In genomic region chr15:85704720-85705119, GRCh38 we compare ENCODE assay signal across 10 cellular contexts.
DNase-seq lines count a peak whose midpoint lies in the region; ATAC-seq and TF ChIP-seq lines count a peak whose summit lies in the region.
"Had no signal": no experiment of that assay in that cellular context is flagged by ENCODE, and none has a peak within 500 bp of the region (broad histone marks: within the 10 kb centered on the region; RNA-seq: fewer than 3 reads in every experiment).

No MANE protein-coding gene starts in this region.

- intact Hi-C loops in activated naive CD4-positive, alpha-beta T cell treated with anti-CD3 and anti-CD28 coated beads for 36 hours (cut with micrococcal nuclease) = loop anchor here (1.0 to 10.0 kb wide), 4 partner anchors 162 to 967 kb away; partner anchors contain the start of gene PDE8A
- intact Hi-C loops in naive thymus-derived CD4-positive, alpha-beta T cell (cut with micrococcal nuclease) = loop anchor here (5.0 to 10.0 kb wide), 5 partner anchors 217 to 970 kb away; no protein-coding TSS in a partner anchor
- intact Hi-C loops in upper lobe of right lung (cut with DNase I) = no loop called here

- peak overlapping the region; percentile 64 for H3K27ac ChIP-seq in naive thymus-derived CD4-positive, alpha-beta T cell (ENCODE audit: low read depth, low read length)
- peak overlapping the region; percentile 73 for H3K27ac ChIP-seq in upper lobe of right lung
- H3K27ac ChIP-seq: BLaER1 had no signal

- H3K9me3 Mint-ChIP-seq in activated naive CD4-positive, alpha-beta T cell treated with anti-CD3 and anti-CD28 coated beads for 36 hours = no peaks in the 10 kb centered on the region
- H3K9me3 Mint-ChIP-seq in central memory CD8-positive, alpha-beta T cell = no peaks in the 10 kb centered on the region
- H3K9me3 Mint-ChIP-seq in naive thymus-derived CD4-positive, alpha-beta T cell = no peaks in the 10 kb centered on the region

- H3K36me3 ChIP-seq in naive thymus-derived CD4-positive, alpha-beta T cell (ENCODE audit: control insufficient read depth in 2 of 3, insufficient read depth in 3 of 3, low read length in 3 of 3) = peaks cover 0 to 8% (median 8%) of the 10 kb centered on the region in 3 experiments
- H3K36me3 ChIP-seq in upper lobe of right lung = peaks cover 45% of the 10 kb centered on the region

- peaks cover 85% of the 10 kb centered on the region for H3K4me1 Mint-ChIP-seq in activated naive CD4-positive, alpha-beta T cell treated with anti-CD3 and anti-CD28 coated beads for 36 hours (ENCODE audit: low read depth)
- H3K4me1 Mint-ChIP-seq in central memory CD8-positive, alpha-beta T cell = peaks cover 82% of the 10 kb centered on the region
- H3K4me1 Mint-ChIP-seq in naive thymus-derived CD4-positive, alpha-beta T cell = peaks cover 58 to 97% (median 91%) of the 10 kb centered on the region in 7 donors

- H3K27me3 Mint-ChIP-seq in activated naive CD4-positive, alpha-beta T cell treated with anti-CD3 and anti-CD28 coated beads for 36 hours (ENCODE audit: low read depth) = no peaks in the 10 kb centered on the region
- no peaks in the 10 kb centered on the region for H3K27me3 Mint-ChIP-seq in central memory CD8-positive, alpha-beta T cell
- H3K27me3 Mint-ChIP-seq in naive thymus-derived CD4-positive, alpha-beta T cell = no peaks in the 10 kb centered on the region

- POLR2A ChIA-PET in naive thymus-derived CD4-positive, alpha-beta T cell (lab: Charles Lee) = interaction anchor here (0.7 to 3.9 kb wide), 2 partner anchors 14 to 103 kb away, joined by 3 to 50 read pairs; no protein-coding TSS in a partner anchor

- H3K27ac Mint-ChIP-seq in activated naive CD4-positive, alpha-beta T cell treated with anti-CD3 and anti-CD28 coated beads for 36 hours = peak overlapping the region; percentile 95
- peak overlapping the region; percentile 98 for H3K27ac Mint-ChIP-seq in central memory CD8-positive, alpha-beta T cell (ENCODE audit: low read depth)
- peak overlapping the region; percentile 86 to 98 (median 95) for H3K27ac Mint-ChIP-seq in naive thymus-derived CD4-positive, alpha-beta T cell

- H3K4me3 Mint-ChIP-seq in activated naive CD4-positive, alpha-beta T cell treated with anti-CD3 and anti-CD28 coated beads for 36 hours = peak overlapping the region; percentile 58
- peak overlapping the region; percentile 81 for H3K4me3 Mint-ChIP-seq in central memory CD8-positive, alpha-beta T cell
- H3K4me3 Mint-ChIP-seq in naive thymus-derived CD4-positive, alpha-beta T cell = peak overlapping the region in 9 of 10 donors; percentile 45 to 89 (median 75)

- H3K27me3 ChIP-seq in naive thymus-derived CD4-positive, alpha-beta T cell (ENCODE audit: control insufficient read depth in 2 of 2, insufficient read depth in 2 of 2, low read length in 2 of 2) = no peaks in the 10 kb centered on the region
- H3K27me3 ChIP-seq in upper lobe of right lung = no peaks in the 10 kb centered on the region
- H3K27me3 ChIP-seq: adrenal gland, BLaER1 had no signal

- H3K4me3 ChIP-seq in naive thymus-derived CD4-positive, alpha-beta T cell (ENCODE audit: low read length) = peak overlapping the region; percentile 31
- H3K4me3 ChIP-seq in upper lobe of right lung = no peak overlapping the region
- H3K4me3 ChIP-seq: adrenal gland, BLaER1 had no signal

- ATAC-seq in central memory CD8-positive, alpha-beta T cell (replicated peaks; ENCODE audit: extremely low read depth, poor library complexity, severe bottlenecking) = no peak
- no peak for ATAC-seq in naive thymus-derived CD4-positive, alpha-beta T cell
- ATAC-seq in upper lobe of right lung = peak; percentile 55

- peaks cover 68 to 77% of the 10 kb centered on the region in 2 donors for H3K4me1 ChIP-seq in naive thymus-derived CD4-positive, alpha-beta T cell (ENCODE audit: control insufficient read depth in 2 of 2, insufficient read depth in 2 of 2, low read length in 2 of 2)
- H3K4me1 ChIP-seq in upper lobe of right lung = peaks cover 70% of the 10 kb centered on the region

- no peak for TF ChIP-seq CTCF in upper lobe of right lung (IDR thresholded peaks at IDR 0.05)

- H3K9me3 ChIP-seq in naive thymus-derived CD4-positive, alpha-beta T cell (ENCODE audit: control insufficient read depth in 2 of 3, low read length in 3 of 3) = no peaks in the 10 kb centered on the region
- no peaks in the 10 kb centered on the region for H3K9me3 ChIP-seq in upper lobe of right lung
- H3K9me3 ChIP-seq: adrenal gland, BLaER1 had no signal

- H3K36me3 Mint-ChIP-seq in activated naive CD4-positive, alpha-beta T cell treated with anti-CD3 and anti-CD28 coated beads for 36 hours (ENCODE audit: low read depth) = peaks cover 24% of the 10 kb centered on the region
- H3K36me3 Mint-ChIP-seq in central memory CD8-positive, alpha-beta T cell (ENCODE audit: insufficient read depth) = peaks cover 55% of the 10 kb centered on the region
- peaks cover 4 to 31% (median 15%) of the 10 kb centered on the region in 5 donors for H3K36me3 Mint-ChIP-seq in naive thymus-derived CD4-positive, alpha-beta T cell

- DNase-seq in activated naive CD4-positive, alpha-beta T cell treated with anti-CD3 and anti-CD28 coated beads for 36 hours = peak; percentile 34
- no peak for DNase-seq in activated naive CD4-positive, alpha-beta T cell (lab: John Stamatoyannopoulos, UW)
- DNase-seq in central memory CD8-positive, alpha-beta T cell (ENCODE audit: low spot score in 2 of 2) = no peak
- DNase-seq in naive thymus-derived CD4-positive, alpha-beta T cell = no peak
- DNase-seq in upper lobe of right lung (no peak), C1 segment of cervical spinal cord (lab: John Stamatoyannopoulos, UW) (no peak), NCI-H1436 (lab: John Stamatoyannopoulos, UW) (no peak)
- DNase-seq in stimulated activated CD4-positive, alpha-beta T cell treated with anti-CD3 and anti-CD28 coated beads, Interleukin-4, amount 100 ng/mL, for 4 hours = no peak

- CTCF ChIA-PET in activated naive CD4-positive, alpha-beta T cell treated with anti-CD3 and anti-CD28 coated beads for 36 hours (lab: Charles Lee) = interaction anchor here (3.8 kb wide), 1 partner anchor 13 kb away, joined by 31 read pairs; no protein-coding TSS in a partner anchor
- CTCF ChIA-PET in naive thymus-derived CD4-positive, alpha-beta T cell (lab: Charles Lee) = no interaction called here
